ENCODE assay signal across 8 cellular contexts in the genomic region with DNA sequence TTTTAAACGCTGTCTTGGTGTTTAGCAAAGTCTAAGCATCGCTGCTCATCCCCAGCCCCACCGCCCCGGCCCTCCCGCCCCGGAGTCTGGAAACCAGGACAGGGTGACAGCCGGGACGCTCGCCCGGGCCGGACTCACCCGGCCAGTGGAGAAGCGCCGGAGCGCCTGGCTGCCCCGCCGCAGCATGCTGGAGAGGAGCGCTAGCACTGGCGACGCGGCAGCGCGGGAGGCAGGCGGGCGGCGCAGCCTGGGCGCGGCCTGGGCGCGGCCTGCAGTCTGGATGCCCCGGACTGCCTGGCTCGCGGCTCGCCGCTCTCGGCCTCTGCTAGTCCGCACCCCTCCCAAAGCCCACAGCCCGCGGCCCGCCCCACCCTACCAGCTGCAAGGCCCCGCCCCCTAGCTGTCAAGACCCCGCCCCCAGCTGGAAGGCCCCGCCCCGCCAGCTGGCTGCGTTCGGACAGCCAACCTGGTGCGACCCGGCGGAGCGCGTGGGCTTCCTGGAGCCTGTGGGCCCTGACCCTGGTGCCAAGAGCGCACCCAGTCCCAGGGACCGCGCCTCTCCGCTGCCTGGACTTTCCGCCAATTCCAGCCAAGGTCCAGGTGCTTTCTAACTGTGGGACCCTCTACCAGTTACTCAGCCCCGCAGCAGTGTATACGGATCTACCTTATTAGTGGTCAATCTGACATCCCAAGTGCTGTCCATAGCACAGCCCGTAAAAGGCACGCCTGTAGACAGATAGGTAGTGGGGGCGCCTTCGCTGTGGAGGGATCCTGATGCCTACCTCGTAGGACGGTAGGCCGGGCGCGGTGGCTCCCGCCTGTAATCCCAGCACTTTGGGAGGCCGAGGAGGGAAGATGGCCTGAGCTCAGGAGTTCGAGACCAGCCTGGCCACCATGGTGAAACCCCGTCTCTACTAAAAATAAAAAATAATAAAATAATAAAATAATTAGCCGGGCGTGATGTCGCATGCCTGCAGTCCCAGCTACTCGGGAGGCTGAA. TPM values are rescaled to one million over a fixed set of nuclear protein-coding genes. Genes with fewer than 3 reads are reported as not detected.
A peak's percentile ranks its signal among the peaks of the same experiment; 100 is the strongest.
DNase-seq lines count a peak whose midpoint lies in the region; ATAC-seq and TF ChIP-seq lines count a peak whose summit lies in the region.

A gene (minus strand): TSS at position 208 of the 1,000 bp plus-strand sequence. CDS start 22 bp downstream, at position 186.

- H3K4me3 ChIP-seq in Peyer's patch (peak within 1 kb of the TSS; percentile 34 to 54 (median 48)), transverse colon (peak within 1 kb of the TSS; percentile 28 to 54 (median 46))

- no peak for TF ChIP-seq CTCF in Peyer's patch (IDR thresholded peaks at IDR 0.05)
- TF ChIP-seq CTCF in transverse colon (IDR thresholded peaks at IDR 0.05) = no peak

- TF ChIP-seq POLR2A in Peyer's patch (IDR thresholded peaks at IDR 0.05) (no peak), transverse colon (IDR thresholded peaks at IDR 0.05) (no peak)

- no peaks in the 10 kb centered on the region for H3K9me3 ChIP-seq in Peyer's patch
- no peaks in the 10 kb centered on the region for H3K9me3 ChIP-seq in transverse colon

- H3K27ac ChIP-seq in Peyer's patch (peak within 1 kb of the TSS in 2 of 4 donors; percentile 5 to 18), transverse colon (peak within 1 kb of the TSS; percentile 48 to 74 (median 61))

- ATAC-seq in HG03045 (IDR thresholded peaks at IDR 0.05; ENCODE audit: unreplicated experiment) = peak; percentile 88
- peak; percentile 92 to 96 for ATAC-seq in activated naive CD4-positive, alpha-beta T cell treated with anti-CD3 and anti-CD28 coated beads, Interleukin-2, amount 50 U/mL, for 72 hours

- peaks cover 0 to 10% of the 10 kb centered on the region in 2 donors for H3K9me3 Mint-ChIP-seq in activated naive CD4-positive, alpha-beta T cell treated with anti-CD3 and anti-CD28 coated beads, Interleukin-2, amount 50 U/mL, for 72 hours

- intact Hi-C loops in transverse colon (cut with DNase I; ENCODE audit: low total_unique reads) = no loop called here

- H3K4me1 ChIP-seq in Peyer's patch = peaks cover 0 to 6% (median 0%) of the 10 kb centered on the region in 4 donors
- peaks cover 0 to 15% (median 6%) of the 10 kb centered on the region in 4 donors for H3K4me1 ChIP-seq in transverse colon

- no peaks in the 10 kb centered on the region for H3K27me3 ChIP-seq in Peyer's patch
- peaks cover 7% of the 10 kb centered on the region for H3K27me3 ChIP-seq in transverse colon

- no peak within 1 kb of the TSS for H3K27ac Mint-ChIP-seq in activated naive CD4-positive, alpha-beta T cell treated with anti-CD3 and anti-CD28 coated beads, Interleukin-2, amount 50 U/mL, for 72 hours

- H3K36me3 Mint-ChIP-seq in activated naive CD4-positive, alpha-beta T cell treated with anti-CD3 and anti-CD28 coated beads, Interleukin-2, amount 50 U/mL, for 72 hours = peaks cover 0 to 11% of the 10 kb centered on the region in 2 donors

- in situ Hi-C loops in transverse colon (cut with MboI; ENCODE audit: low pct_ligation_motif_present in 1 of 4, low pct_unique_long_range_greater_than_20kb in 1 of 4, low sequenced_read_pairs in 3 of 4) = no loop called here

- H3K36me3 ChIP-seq in Peyer's patch (no peaks in the 10 kb centered on the region), transverse colon (no peaks in the 10 kb centered on the region)

- WGBS in transverse colon (ENCODE audit: low coverage in 1 of 2), 2 donors = 51 to 100% methylated on average over 1 to 41 of the region's 75 CpGs

- no peak for TF ChIP-seq EP300 in transverse colon (IDR thresholded peaks at IDR 0.05; ENCODE audit: low read depth)

- peak; percentile 40 for DNase-seq in NCI-H2029 (lab: John Stamatoyannopoulos, UW)
- DNase-seq in NCI-H2029 treated with DMSO at 0.1 percent for 48 hours (lab: John Stamatoyannopoulos, UW) = no peak
- peak; percentile 60 to 79 (median 77) for DNase-seq in Peyer's patch
- DNase-seq in activated naive CD4-positive, alpha-beta T cell treated with anti-CD3 and anti-CD28 coated beads, Interleukin-2, amount 50 U/mL, for 72 hours (ENCODE audit: low spot score in 2 of 2) = peak in 1 of 2 donors; percentile 67
- peak; percentile 84 for DNase-seq in glomerular visceral epithelial cell (ENCODE audit: extremely low spot score)
- DNase-seq in occipital lobe (lab: John Stamatoyannopoulos, UW) = peak; percentile 51
- DNase-seq in transverse colon = peak; percentile 78

RNA-seq across cellular contexts. Expression of the gene that starts here (rescaled TPM):
- total RNA-seq in Peyer's patch (1 to 10 TPM in 3 of 4 donors, under 1 TPM in 1; 0.70 to 5.8 (median 4.0) TPM), occipital lobe (9.7 TPM), transverse colon (1 to 10 TPM in 3 of 4 donors, under 1 TPM in 1; 0.37 to 4.8 (median 2.3) TPM)
- total RNA-seq in activated naive CD4-positive, alpha-beta T cell treated with anti-CD3 and anti-CD28 coated beads, Interleukin-2, amount 50 U/mL, for 72 hours = 1 to 10 TPM in 1 of 2 donors, under 1 TPM in 1; 0.36 to 5.7 TPM
